19 cellular contexts compared by ENCODE assay signal in the genomic region with DNA sequence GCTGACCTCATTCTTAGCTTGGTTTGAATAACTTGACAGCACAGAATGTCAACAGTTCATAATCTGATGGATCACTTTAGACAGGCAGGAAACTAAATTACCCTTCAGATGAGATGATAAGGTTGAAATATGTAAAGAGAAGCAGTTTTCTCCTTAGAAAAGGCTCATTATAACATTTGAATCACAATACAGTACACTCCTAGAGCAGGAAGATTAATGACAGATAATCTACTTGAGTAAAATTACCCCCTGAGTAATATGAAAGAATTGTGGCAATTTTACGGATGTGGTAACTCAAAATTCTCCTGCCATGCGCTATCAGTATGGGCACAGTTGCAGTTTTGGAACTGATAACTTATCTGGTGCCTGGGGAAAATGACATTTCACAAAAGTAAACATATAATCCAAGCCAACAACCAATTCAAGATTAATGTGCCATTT.
A peak's percentile ranks its signal among the peaks of the same experiment; 100 is the strongest.
DNase-seq lines count a peak whose midpoint lies in the region; FAIRE-seq and TF ChIP-seq lines count a peak whose summit lies in the region.
"Had no signal": no experiment of that assay in that cellular context is flagged by ENCODE, and none has a peak within 500 bp of the region (broad histone marks: within the 10 kb centered on the region; RNA-seq: fewer than 3 reads in every experiment).

No MANE protein-coding gene starts in this region.

- no peak for FAIRE-seq in astrocyte (lab: Jason Lieb, UNC)
- FAIRE-seq: A204.1, HepG2 had no signal

- peaks cover 3% of the 10 kb centered on the region for H3K9me3 Mint-ChIP-seq in astrocyte (ENCODE audit: unreplicated experiment)
- H3K9me3 Mint-ChIP-seq: GM23338 had no signal

- H3K4me2 ChIP-seq in astrocyte (ENCODE audit: low read length) (no peak overlapping the region), trophoblast cell (ENCODE audit: low read length) (no peak overlapping the region)
- H3K4me2 ChIP-seq: GM23338 had no signal

- H2BK120ac ChIP-seq in trophoblast cell (ENCODE audit: insufficient read depth, low read length, poor library complexity), result no peak overlapping the region

- DNase-seq in NCI-H446 treated with DMSO at 0.1 percent for 48 hours (lab: John Stamatoyannopoulos, UW) (peak; percentile 45), NCI-H446 (lab: John Stamatoyannopoulos, UW) (no peak), H4 (ENCODE audit: low spot score) (peak; percentile 36), astrocyte (ENCODE audit: low read depth) (peak; percentile 94), trophoblast cell (peak; percentile 55 to 90), ascending aorta (ENCODE audit: low spot score in 2 of 2) (no peak), SIG-M5 treated with dmso at 0.1 percent for 504 hours (lab: John Stamatoyannopoulos, UW; ENCODE audit: unreplicated experiment) (no peak), NCI-H1417 treated with DMSO at 0.1 percent for 48 hours (lab: John Stamatoyannopoulos, UW) (no peak)
- DNase-seq: C1 segment of cervical spinal cord, HFFc6, KG1, NCI-H1048, NCI-H1694, NCI-H526 treated with DMSO at 0.1 percent for 48 hours, PC-3, T-helper 1 cell had no signal

- H2BK5ac ChIP-seq in trophoblast cell (ENCODE audit: low read depth, low read length, poor library complexity), result no peak overlapping the region

- H3K27ac ChIP-seq in astrocyte (ENCODE audit: low read depth, low read length), result no peak overlapping the region
- no peak overlapping the region for H3K27ac ChIP-seq in trophoblast cell (ENCODE audit: low read depth, low read length)
- no peak overlapping the region for H3K27ac ChIP-seq in ascending aorta

- TF ChIP-seq CTCF in astrocyte (IDR thresholded peaks at IDR 0.05; ENCODE audit: insufficient read depth, low read depth, low read length) (no peak), ascending aorta (IDR thresholded peaks at IDR 0.05) (no peak)

- no CpG with 5 or more reads among the region's 2 CpGs for WGBS in trophoblast cell (ENCODE audit: extremely low coverage, insufficient coverage, insufficient read length)

- H4K20me1 ChIP-seq in astrocyte (ENCODE audit: insufficient read depth, low read length), result no peaks in the 10 kb centered on the region

- intact Hi-C loops in ascending aorta (cut with DNase I), result no loop called here

- no peak overlapping the region for H2BK12ac ChIP-seq in trophoblast cell (ENCODE audit: low read length)

- peaks cover 1% of the 10 kb centered on the region for H3K79me1 ChIP-seq in trophoblast cell (ENCODE audit: low read length)

- H3K9ac ChIP-seq in astrocyte (ENCODE audit: low read length) (no peak overlapping the region), trophoblast cell (ENCODE audit: low read length) (no peak overlapping the region)

- H3K18ac ChIP-seq in trophoblast cell (ENCODE audit: low read length), result no peak overlapping the region

- no peak overlapping the region for H3K4me3 ChIP-seq in astrocyte (ENCODE audit: insufficient read depth, low read depth, low read length)
- no peak overlapping the region for H3K4me3 ChIP-seq in trophoblast cell (ENCODE audit: low read depth, low read length)
- no peak overlapping the region for H3K4me3 ChIP-seq in ascending aorta
- H3K4me3 ChIP-seq: GM23338 had no signal

- H3K4me1 Mint-ChIP-seq in astrocyte (ENCODE audit: low read depth, unreplicated experiment), result peaks cover 12% of the 10 kb centered on the region
- H3K4me1 Mint-ChIP-seq: GM23338 had no signal

- H3K4me3 Mint-ChIP-seq in astrocyte (ENCODE audit: unreplicated experiment), result no peak overlapping the region
- H3K4me3 Mint-ChIP-seq: GM23338, HFFc6 had no signal

- H3K36me3 ChIP-seq in astrocyte (ENCODE audit: insufficient read depth, low read length) (no peaks in the 10 kb centered on the region), trophoblast cell (ENCODE audit: control insufficient read depth in 1 of 2, insufficient read depth in 2 of 2, low read length in 2 of 2) (no peaks in the 10 kb centered on the region), ascending aorta (no peaks in the 10 kb centered on the region)

- no peak overlapping the region for H3K4ac ChIP-seq in trophoblast cell (ENCODE audit: low read depth, low read length)

- H3K27ac Mint-ChIP-seq in astrocyte (ENCODE audit: unreplicated experiment), result no peak overlapping the region
- H3K27ac Mint-ChIP-seq: GM23338, HFFc6 had no signal

- H3K4me1 ChIP-seq in astrocyte (ENCODE audit: insufficient read depth, low read length) (peaks cover 6% of the 10 kb centered on the region), trophoblast cell (ENCODE audit: control insufficient read depth in 1 of 2, insufficient read depth in 2 of 2, low read length in 2 of 2) (peaks cover 0 to 4% of the 10 kb centered on the region in 2 experiments), ascending aorta (no peaks in the 10 kb centered on the region)

- no peaks in the 10 kb centered on the region for H3K9me3 ChIP-seq in astrocyte (ENCODE audit: insufficient read depth, low read depth, low read length)
- H3K9me3 ChIP-seq in trophoblast cell (ENCODE audit: insufficient read depth, low read depth, low read length), result no peaks in the 10 kb centered on the region
- no peaks in the 10 kb centered on the region for H3K9me3 ChIP-seq in ascending aorta

- H3K36me3 Mint-ChIP-seq in astrocyte (ENCODE audit: low read depth, unreplicated experiment), result no peaks in the 10 kb centered on the region

- no peaks in the 10 kb centered on the region for H3K27me3 ChIP-seq in astrocyte (ENCODE audit: insufficient read depth, low read length)
- no peaks in the 10 kb centered on the region for H3K27me3 ChIP-seq in trophoblast cell (ENCODE audit: insufficient read depth, low read length)
- no peaks in the 10 kb centered on the region for H3K27me3 ChIP-seq in ascending aorta

- H2AK5ac ChIP-seq in trophoblast cell (ENCODE audit: low read length), result no peak overlapping the region

- H2AFZ ChIP-seq in astrocyte (ENCODE audit: low read depth, low read length) (no peak overlapping the region), trophoblast cell (ENCODE audit: insufficient read depth, low read length, poor library complexity) (no peak overlapping the region)
- H2AFZ ChIP-seq: GM23338 had no signal

- no peak overlapping the region for H4K12ac ChIP-seq in trophoblast cell (ENCODE audit: low read depth, low read length)

- H3K79me2 ChIP-seq in astrocyte (ENCODE audit: insufficient read depth, low read length), result no peaks in the 10 kb centered on the region
- H3K79me2 ChIP-seq in trophoblast cell (ENCODE audit: control insufficient read depth, insufficient read depth, low read length, poor library complexity), result no peaks in the 10 kb centered on the region

- no peak overlapping the region for H4K91ac ChIP-seq in trophoblast cell (ENCODE audit: low read depth, low read length)

- H3K14ac ChIP-seq in trophoblast cell (ENCODE audit: low read length), result no peak overlapping the region

- H4K8ac ChIP-seq in trophoblast cell (ENCODE audit: low read depth, low read length), result no peak overlapping the region

- no peaks in the 10 kb centered on the region for H3K27me3 Mint-ChIP-seq in astrocyte (ENCODE audit: low read depth, unreplicated experiment)

- H3K23ac ChIP-seq in trophoblast cell (ENCODE audit: low read length), result no peak overlapping the region

Comparison
In these comparisons a context has a peak if more than half of its experiments do, and no peak if none do; other contexts are left out.
1. DNase-seq: peak in NCI-H446 treated with DMSO at 0.1 percent for 48 hours (single experiment), H4 (single experiment), astrocyte (single experiment) and trophoblast cell (2 of 2); none in NCI-H446 (0 of 2), ascending aorta (0 of 2), SIG-M5 treated with dmso at 0.1 percent for 504 hours (single experiment) and NCI-H1417 treated with DMSO at 0.1 percent for 48 hours (single experiment).